ENCODE assay signal across 8 cellular contexts in the genomic region with DNA sequence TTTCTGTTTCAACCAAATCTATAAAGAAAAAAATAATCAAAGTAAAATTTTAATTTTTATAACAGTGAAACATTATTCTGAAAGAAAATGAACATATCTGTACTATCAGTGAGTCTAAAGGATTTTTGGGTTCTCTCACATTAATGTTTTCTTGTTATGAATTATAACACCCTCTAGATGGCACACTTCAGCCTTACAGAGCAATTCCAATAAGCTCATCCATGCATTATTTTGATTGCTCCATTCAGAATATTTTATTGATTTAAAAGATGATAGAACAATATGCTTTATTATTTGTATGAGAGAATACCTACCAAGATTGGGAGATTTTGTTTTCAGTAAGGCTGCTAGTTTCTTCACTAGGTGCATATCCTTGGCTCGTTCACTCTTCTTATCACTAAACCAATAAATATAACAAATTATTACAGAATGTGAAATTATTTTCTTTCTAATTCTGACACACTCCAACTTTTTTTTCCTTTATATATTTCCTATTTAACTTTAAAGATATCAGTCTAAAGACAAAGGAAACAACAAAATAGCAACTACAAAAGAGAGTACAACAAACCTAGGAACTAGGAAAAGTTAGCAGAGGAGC.
A peak's percentile ranks its signal among the peaks of the same experiment; 100 is the strongest.
DNase-seq lines count a peak whose midpoint lies in the region; ATAC-seq and FAIRE-seq lines count a peak whose summit lies in the region.

No MANE protein-coding gene starts in this region.

- H3K9me3 ChIP-seq in right cardiac atrium (ENCODE audit: control insufficient read depth, low read length), result no peaks in the 10 kb centered on the region

- peak; percentile 86 for FAIRE-seq in RCC 7860 (lab: Jason Lieb, UNC)

- no peaks in the 10 kb centered on the region for H3K4me1 ChIP-seq in right cardiac atrium (ENCODE audit: control insufficient read depth, insufficient read depth, low read length)

- no peak overlapping the region for H3K27ac ChIP-seq in right cardiac atrium (ENCODE audit: low read length)

- intact Hi-C loops in right cardiac atrium (cut with DNase I), result no loop called here

- no peak for ATAC-seq in GM21825 (IDR thresholded peaks at IDR 0.05; ENCODE audit: unreplicated experiment)
- no peak for ATAC-seq in right cardiac atrium

- DNase-seq in DMS53 (lab: John Stamatoyannopoulos, UW), result peak; percentile 74
- peak; percentile 2 for DNase-seq in HS-5 (ENCODE audit: low read depth)
- DNase-seq in RCC 7860 (ENCODE audit: low spot score), result peak; percentile 31
- DNase-seq in fibroblast of peridontal ligament (ENCODE audit: extremely low read depth), result peak; percentile 61
- no peak for DNase-seq in NCI-H1048 (lab: John Stamatoyannopoulos, UW)
- DNase-seq in 8988T, result no peak
- no peak for DNase-seq in right cardiac atrium

- no peak overlapping the region for H3K4me3 ChIP-seq in right cardiac atrium (ENCODE audit: low read length)

- no peaks in the 10 kb centered on the region for H3K27me3 ChIP-seq in right cardiac atrium (ENCODE audit: control insufficient read depth, insufficient read depth)

- WGBS in right cardiac atrium, result 95% methylated on average over 1 of the region's 1 CpG

Comparison
In these comparisons a context has a peak if more than half of its experiments do, and no peak if none do; other contexts are left out.
1. DNase-seq: peak in DMS53 (single experiment), HS-5 (single experiment), RCC 7860 (single experiment) and fibroblast of peridontal ligament (single experiment); none in NCI-H1048 (single experiment), 8988T (single experiment) and right cardiac atrium (0 of 3).